ENCODE assay signal across 9 cellular contexts in genomic region chr3:66469220-66469640, GRCh38. TPM values are rescaled to one million over a fixed set of nuclear protein-coding genes. Genes with fewer than 3 reads are reported as not detected.
DNase-seq lines count a peak whose midpoint lies in the region; ATAC-seq and TF ChIP-seq lines count a peak whose summit lies in the region.
"Had no signal": no experiment of that assay in that cellular context is flagged by ENCODE, and none has a peak within 500 bp of the region (broad histone marks: within the 10 kb centered on the region; RNA-seq: fewer than 3 reads in every experiment).

No MANE protein-coding gene starts in this region.

- no peak overlapping the region for H3K4me3 ChIP-seq in stomach
- H3K4me3 ChIP-seq: lung had no signal

- TF ChIP-seq EP300 in stomach (IDR thresholded peaks at IDR 0.05): no peak

- no peaks in the 10 kb centered on the region for H3K27me3 ChIP-seq in stomach

- no peak for TF ChIP-seq CTCF in stomach (IDR thresholded peaks at IDR 0.05)

- DNase-seq in activated naive CD4-positive, alpha-beta T cell treated with anti-CD3 and anti-CD28 coated beads for 36 hours: peak; percentile 53
- no peak for DNase-seq in activated naive CD4-positive, alpha-beta T cell treated with anti-CD3 and anti-CD28 coated beads, Interleukin-2, amount 50 U/mL, for 16 hours
- DNase-seq in OCI-M1 (lab: John Stamatoyannopoulos, UW) (peak; percentile 20), stomach (no peak), left cardiac atrium (no peak), NCI-H1105 treated with DMSO at 0.1 percent for 48 hours (lab: John Stamatoyannopoulos, UW) (no peak), NCI-H2227 treated with DMSO at 0.1 percent for 48 hours (lab: John Stamatoyannopoulos, UW) (no peak)

- CTCF ChIA-PET in activated naive CD4-positive, alpha-beta T cell treated with anti-CD3 and anti-CD28 coated beads for 36 hours (lab: Charles Lee): interaction anchor here (1.0 to 3.2 kb wide), 5 partner anchors 11 to 61 kb away, joined by 3 to 15 read pairs (median 11); no protein-coding TSS in a partner anchor

- peak overlapping the region in 3 of 5 donors; percentile 14 to 60 (median 23) for H3K27ac ChIP-seq in stomach

- H3K36me3 Mint-ChIP-seq in activated naive CD4-positive, alpha-beta T cell treated with anti-CD3 and anti-CD28 coated beads for 36 hours (ENCODE audit: low read depth): peaks cover 7% of the 10 kb centered on the region

- intact Hi-C loops in activated naive CD4-positive, alpha-beta T cell treated with anti-CD3 and anti-CD28 coated beads for 36 hours (cut with micrococcal nuclease): no loop called here
- intact Hi-C loops in stomach (cut with DNase I; ENCODE audit: low total_unique reads) (no loop called here), left cardiac atrium (cut with DNase I) (no loop called here)

- H3K4me1 ChIP-seq in stomach: peaks cover 45 to 99% (median 72%) of the 10 kb centered on the region in 4 donors

- H3K4me3 Mint-ChIP-seq in activated naive CD4-positive, alpha-beta T cell treated with anti-CD3 and anti-CD28 coated beads for 36 hours: peak overlapping the region; percentile 43

- ATAC-seq in HG02840 (IDR thresholded peaks at IDR 0.05; ENCODE audit: low FRiP score, unreplicated experiment): peak; percentile 58
- no peak for ATAC-seq in left cardiac atrium

- H3K27me3 Mint-ChIP-seq in activated naive CD4-positive, alpha-beta T cell treated with anti-CD3 and anti-CD28 coated beads for 36 hours (ENCODE audit: low read depth): no peaks in the 10 kb centered on the region

- H3K36me3 ChIP-seq in stomach: no peaks in the 10 kb centered on the region

- no peak for TF ChIP-seq POLR2A in stomach (IDR thresholded peaks at IDR 0.05)

- peaks cover 68% of the 10 kb centered on the region for H3K4me1 Mint-ChIP-seq in activated naive CD4-positive, alpha-beta T cell treated with anti-CD3 and anti-CD28 coated beads for 36 hours (ENCODE audit: low read depth)

- peaks cover 3% of the 10 kb centered on the region for H3K9me3 Mint-ChIP-seq in activated naive CD4-positive, alpha-beta T cell treated with anti-CD3 and anti-CD28 coated beads for 36 hours

- H3K27ac Mint-ChIP-seq in activated naive CD4-positive, alpha-beta T cell treated with anti-CD3 and anti-CD28 coated beads for 36 hours: peak overlapping the region; percentile 84

- H3K9me3 ChIP-seq in stomach: no peaks in the 10 kb centered on the region

- WGBS in stomach, 5 donors: 78 to 89% (median 83%) methylated on average over 4 of the region's 4 CpGs

RNA-seq across cellular contexts. Expression of gene LRIG1, which starts 31.6 kb away (rescaled TPM):
- 10 to 100 TPM; 18.3 to 19.0 TPM for total RNA-seq in activated naive CD4-positive, alpha-beta T cell treated with anti-CD3 and anti-CD28 coated beads for 36 hours
- total RNA-seq in stomach: 100 to 1,000 TPM in 3 of 5 donors, 10 to 100 TPM in 2; 85.8 to 278 (median 101) TPM
- 10 to 100 TPM; 20.2 to 31.5 (median 21.2) TPM for polyA plus RNA-seq in stomach
- 100 to 1,000 TPM in 1 of 2 donors, 10 to 100 TPM in 1; 88.8 to 115 TPM for total RNA-seq in left cardiac atrium

Comparison
In these comparisons a context has a peak if more than half of its experiments do, and no peak if none do; other contexts are left out.
1. DNase-seq: peak in activated naive CD4-positive, alpha-beta T cell treated with anti-CD3 and anti-CD28 coated beads for 36 hours (single experiment) and OCI-M1 (single experiment); none in activated naive CD4-positive, alpha-beta T cell treated with anti-CD3 and anti-CD28 coated beads, Interleukin-2, amount 50 U/mL, for 16 hours (single experiment), stomach (single experiment), left cardiac atrium (single experiment), NCI-H1105 treated with DMSO at 0.1 percent for 48 hours (single experiment) and NCI-H2227 treated with DMSO at 0.1 percent for 48 hours (single experiment).
2. RNA of gene LRIG1, which starts 31.6 kb away (total RNA-seq): 88.8 to 115 TPM in left cardiac atrium and 85.8 to 278 TPM in stomach; 18.3 to 19.0 TPM in activated naive CD4-positive, alpha-beta T cell treated with anti-CD3 and anti-CD28 coated beads for 36 hours; every median in the first group is over 4 times any median in the second.